In the genomic region with DNA sequence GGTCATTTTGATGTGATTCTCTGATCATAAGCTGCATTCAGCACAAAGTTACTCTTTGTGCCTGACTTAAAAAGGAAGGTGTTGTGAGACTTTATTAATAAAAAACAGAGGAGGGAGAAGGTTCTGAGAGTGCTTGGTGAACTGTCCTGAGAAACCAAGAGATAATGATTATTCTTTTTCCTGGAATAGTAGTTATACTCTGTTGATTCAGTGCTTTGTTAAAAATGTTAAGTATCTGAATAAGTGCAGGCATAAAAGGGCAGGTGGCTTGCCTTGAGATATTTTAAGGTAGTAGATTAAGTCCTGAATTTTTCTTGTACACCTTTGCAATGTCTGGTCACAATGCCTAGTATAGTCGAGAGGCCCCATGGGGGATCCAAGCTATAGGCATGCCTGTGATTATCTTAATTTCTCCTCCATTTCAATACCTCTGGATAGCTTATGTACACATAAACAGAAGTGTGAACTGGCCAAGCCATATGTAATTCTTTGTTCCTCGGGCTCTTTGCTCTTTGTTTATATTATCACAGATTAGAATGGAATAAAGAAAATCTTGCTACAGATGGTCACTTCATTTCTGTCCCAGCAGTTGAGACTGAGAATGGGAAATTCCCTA, we compare ENCODE assay signal across 23 cellular contexts. TPM values are rescaled to one million over a fixed set of nuclear protein-coding genes. Genes with fewer than 3 reads are reported as not detected.
DNase-seq lines count a peak whose midpoint lies in the region; FAIRE-seq and TF ChIP-seq lines count a peak whose summit lies in the region.
"Had no signal": no experiment of that assay in that cellular context is flagged by ENCODE, and none has a peak within 500 bp of the region (broad histone marks: within the 10 kb centered on the region; RNA-seq: fewer than 3 reads in every experiment).

No MANE protein-coding gene starts in this region.

- H3K27ac Mint-ChIP-seq in Caco-2 (ENCODE audit: unreplicated experiment) (peak overlapping the region; percentile 92), astrocyte (ENCODE audit: unreplicated experiment) (peak overlapping the region; percentile 89)
- H3K27ac Mint-ChIP-seq: activated CD4-positive, alpha-beta memory T cell treated with anti-CD3 and anti-CD28 coated beads, Interleukin-2, amount 10 ng/mL, durations not matched to agents 7 days and 5 days; CD14-positive monocyte; neural progenitor cell; stimulated activated naive CD8-positive, alpha-beta T cell treated with anti-CD3 and anti-CD28 coated beads, Interleukin-15, Interleukin-2, amounts not matched to agents 100 ng/mL and 50 ng/mL, for 24 hours had no signal

- H3K36me3 Mint-ChIP-seq in Caco-2 (ENCODE audit: insufficient read depth, unreplicated experiment), result no peaks in the 10 kb centered on the region
- H3K36me3 Mint-ChIP-seq in astrocyte (ENCODE audit: low read depth, unreplicated experiment), result no peaks in the 10 kb centered on the region
- H3K36me3 Mint-ChIP-seq: CD14-positive monocyte had no signal

- no peak overlapping the region for H2AFZ ChIP-seq in astrocyte (ENCODE audit: low read depth, low read length)
- H2AFZ ChIP-seq: neural progenitor cell had no signal

- H3K4me1 ChIP-seq in Caco-2 (peaks cover 32% of the 10 kb centered on the region), astrocyte (ENCODE audit: insufficient read depth, low read length) (no peaks in the 10 kb centered on the region), liver (ENCODE audit: control insufficient read depth in 4 of 4, insufficient read depth in 4 of 4, low read length in 3 of 4) (peaks cover 6 to 30% (median 25%) of the 10 kb centered on the region in 4 donors)
- H3K4me1 ChIP-seq: adrenal gland, foreskin keratinocyte had no signal

- no peak overlapping the region for H3K4me3 ChIP-seq in Caco-2 (ENCODE audit: low read depth, low read length)
- H3K4me3 ChIP-seq in astrocyte (ENCODE audit: insufficient read depth, low read depth, low read length), result no peak overlapping the region
- H3K4me3 ChIP-seq in liver (ENCODE audit: low read depth in 1 of 3, low read length in 3 of 3), result no peak overlapping the region
- H3K4me3 ChIP-seq: adrenal gland, neural progenitor cell, skin epidermis, transverse colon had no signal

- H3K9me3 ChIP-seq in Caco-2, result no peaks in the 10 kb centered on the region
- no peaks in the 10 kb centered on the region for H3K9me3 ChIP-seq in astrocyte (ENCODE audit: insufficient read depth, low read depth, low read length)
- no peaks in the 10 kb centered on the region for H3K9me3 ChIP-seq in liver (ENCODE audit: control insufficient read depth in 4 of 4, low read length in 3 of 4)
- H3K9me3 ChIP-seq: adrenal gland, transverse colon had no signal

- no peaks in the 10 kb centered on the region for H4K20me1 ChIP-seq in astrocyte (ENCODE audit: insufficient read depth, low read length)

- TF ChIP-seq RAD21 in liver (IDR thresholded peaks at IDR 0.05), result no peak

- no peaks in the 10 kb centered on the region for H3K36me3 ChIP-seq in Caco-2 (ENCODE audit: control insufficient read depth, insufficient read depth, low read length)
- no peaks in the 10 kb centered on the region for H3K36me3 ChIP-seq in astrocyte (ENCODE audit: insufficient read depth, low read length)
- H3K36me3 ChIP-seq in liver (ENCODE audit: control insufficient read depth in 4 of 4, insufficient read depth in 3 of 4, low read depth in 1 of 4, low read length in 3 of 4), result no peaks in the 10 kb centered on the region
- H3K36me3 ChIP-seq: adrenal gland, neural progenitor cell, transverse colon, WERI-Rb-1 had no signal

- POLR2A ChIA-PET in Caco-2 (lab: Charles Lee), result interaction anchor here (0.6 kb wide), 1 partner anchor 318 kb away, joined by 3 read pairs; no protein-coding TSS in a partner anchor

- FAIRE-seq in astrocyte (lab: Jason Lieb, UNC), result no peak

- no peaks in the 10 kb centered on the region for H3K27me3 ChIP-seq in Caco-2 (replicated peaks; ENCODE audit: control insufficient read depth, insufficient read depth, low read length)
- H3K27me3 ChIP-seq in astrocyte (ENCODE audit: insufficient read depth, low read length), result no peaks in the 10 kb centered on the region
- no peaks in the 10 kb centered on the region for H3K27me3 ChIP-seq in liver (ENCODE audit: control insufficient read depth in 4 of 4, insufficient read depth in 4 of 4, low read length in 3 of 4)
- H3K27me3 ChIP-seq: adrenal gland, neural progenitor cell, transverse colon had no signal

- CTCF ChIA-PET in Caco-2 (lab: Charles Lee), result no interaction called here

- no peak for TF ChIP-seq CTCF in Caco-2 (IDR thresholded peaks at IDR 0.05; ENCODE audit: insufficient read depth in 1 of 2, low read depth in 1 of 2, low read length in 1 of 2, severe bottlenecking in 1 of 2, unreplicated experiment in 1 of 2)
- TF ChIP-seq CTCF in astrocyte (IDR thresholded peaks at IDR 0.05; ENCODE audit: insufficient read depth, low read depth, low read length), result no peak
- no peak for TF ChIP-seq CTCF in liver (IDR thresholded peaks at IDR 0.05; ENCODE audit: low read depth, low read length, missing input control)

- WGBS in liver, result 22% methylated on average over 2 of the region's 2 CpGs

- no peak overlapping the region for H3K27ac ChIP-seq in astrocyte (ENCODE audit: low read depth, low read length)
- peak overlapping the region; percentile 69 to 90 for H3K27ac ChIP-seq in liver (ENCODE audit: low read depth in 1 of 2, low read length in 2 of 2)
- H3K27ac ChIP-seq: adrenal gland, epithelial cell of prostate, foreskin keratinocyte, skin epidermis, transverse colon, WERI-Rb-1 had no signal

- DNase-seq in Caco-2 (peak in 1 of 2 experiments; percentile 8), NCI-H1930 (lab: John Stamatoyannopoulos, UW) (peak; percentile 88 to 89), astrocyte (ENCODE audit: low read depth) (no peak), NK-92 (lab: John Stamatoyannopoulos, UW; ENCODE audit: unreplicated experiment) (no peak), GOT3 (lab: John Stamatoyannopoulos, UW) (no peak), GF-D8 (lab: John Stamatoyannopoulos, UW) (no peak)
- no peak for DNase-seq in stimulated activated CD8-positive, alpha-beta memory T cell treated with anti-CD3 and anti-CD28 coated beads, Interleukin-4, amount 100 ng/mL, for 48 hours
- DNase-seq: activated CD4-positive, alpha-beta memory T cell treated with anti-CD3 and anti-CD28 coated beads, Interleukin-2, amount 10 ng/mL, durations not matched to agents 7 days and 5 days; activated T-cell treated with anti-CD3 and anti-CD28 coated beads for 4 hours; adrenal gland; DMS 273 treated with DMSO at 0.1 percent for 48 hours; foreskin keratinocyte; H7; NCI-H1105 treated with DMSO at 0.1 percent for 48 hours; stimulated activated CD4-positive, alpha-beta T cell treated with anti-CD3 and anti-CD28 coated beads, Interleukin-2, amount 100 ng/mL, for 48 hours; transverse colon; WERI-Rb-1 had no signal

- peak overlapping the region; percentile 67 for H3K4me3 Mint-ChIP-seq in Caco-2 (ENCODE audit: unreplicated experiment)
- no peak overlapping the region for H3K4me3 Mint-ChIP-seq in astrocyte (ENCODE audit: unreplicated experiment)
- H3K4me3 Mint-ChIP-seq: activated CD4-positive, alpha-beta memory T cell treated with anti-CD3 and anti-CD28 coated beads, Interleukin-2, amount 10 ng/mL, durations not matched to agents 7 days and 5 days; CD14-positive monocyte; neural progenitor cell; stimulated activated naive CD8-positive, alpha-beta T cell treated with anti-CD3 and anti-CD28 coated beads, Interleukin-15, Interleukin-2, amounts not matched to agents 100 ng/mL and 50 ng/mL, for 24 hours had no signal

- H3K4me1 Mint-ChIP-seq in Caco-2 (ENCODE audit: low read depth, unreplicated experiment) (peaks cover 34% of the 10 kb centered on the region), astrocyte (ENCODE audit: low read depth, unreplicated experiment) (peaks cover 35% of the 10 kb centered on the region)
- H3K4me1 Mint-ChIP-seq: activated CD4-positive, alpha-beta memory T cell treated with anti-CD3 and anti-CD28 coated beads, Interleukin-2, amount 10 ng/mL, durations not matched to agents 7 days and 5 days; CD14-positive monocyte had no signal

- H3K9me3 Mint-ChIP-seq in Caco-2 (ENCODE audit: unreplicated experiment), result peaks cover 9% of the 10 kb centered on the region
- no peaks in the 10 kb centered on the region for H3K9me3 Mint-ChIP-seq in astrocyte (ENCODE audit: unreplicated experiment)
- H3K9me3 Mint-ChIP-seq: activated CD4-positive, alpha-beta memory T cell treated with anti-CD3 and anti-CD28 coated beads, Interleukin-2, amount 10 ng/mL, durations not matched to agents 7 days and 5 days; neural progenitor cell; stimulated activated naive CD8-positive, alpha-beta T cell treated with anti-CD3 and anti-CD28 coated beads, Interleukin-15, Interleukin-2, amounts not matched to agents 100 ng/mL and 50 ng/mL, for 24 hours had no signal

- intact Hi-C loops in Caco-2 (cut with micrococcal nuclease; ENCODE audit: unreplicated experiment), result loop anchor here (1.0 kb wide), 1 partner anchor 47 kb away; no protein-coding TSS in a partner anchor

- no peak overlapping the region for H3K4me2 ChIP-seq in astrocyte (ENCODE audit: low read length)
- H3K4me2 ChIP-seq: neural progenitor cell had no signal

- H3K9ac ChIP-seq in astrocyte (ENCODE audit: low read length) (no peak overlapping the region), liver (ENCODE audit: low read depth in 1 of 2, low read length in 2 of 2) (no peak overlapping the region)
- H3K9ac ChIP-seq: neural progenitor cell had no signal

- BruUV-seq in Caco-2 (replicated peaks; lab: Mats Ljungman, UMichigan), result TSS peak; percentile 99

- H3K27me3 Mint-ChIP-seq in Caco-2 (ENCODE audit: insufficient read depth, unreplicated experiment) (no peaks in the 10 kb centered on the region), astrocyte (ENCODE audit: low read depth, unreplicated experiment) (no peaks in the 10 kb centered on the region)

- no peaks in the 10 kb centered on the region for H3K79me2 ChIP-seq in astrocyte (ENCODE audit: insufficient read depth, low read length)

TF ChIP-seq in liver, 16 proteins besides CTCF, POLR2A, EP300 and RAD21:
- TF ChIP-seq TAF1 (conservative IDR thresholded peaks at IDR 0.05) (peak; percentile 14), JUND (IDR thresholded peaks at IDR 0.05) (no peak), FOXA1 (IDR thresholded peaks at IDR 0.05) (no peak)

RNA-seq across cellular contexts. Expression of a gene that starts 50.0 kb away (rescaled TPM):
- total RNA-seq in Caco-2 (2022) (0.14 TPM in 1 of 2 replicates, not detected in the other), astrocyte (4.7 and 7.6 TPM in 2 replicates), liver (1 to 10 TPM; 2.3 to 5.4 TPM)
- 1 to 10 TPM in 1 of 2 donors, under 1 TPM in 1; 0.99 to 1.5 TPM for polyA plus RNA-seq in liver
- total RNA-seq: foreskin keratinocyte had no signal
- polyA plus RNA-seq: CD14-positive monocyte, foreskin keratinocyte had no signal

Comparison
In these comparisons a context has a peak if more than half of its experiments do, and no peak if none do; other contexts are left out.
1. DNase-seq: peak in NCI-H1930 (2 of 2); none in astrocyte (single experiment), NK-92 (single experiment), stimulated activated CD8-positive, alpha-beta memory T cell treated with anti-CD3 and anti-CD28 coated beads, Interleukin-4, amount 100 ng/mL, for 48 hours (single experiment), GOT3 (single experiment) and GF-D8 (single experiment).